ENCODE assay signal across 10 cellular contexts in the genomic region with DNA sequence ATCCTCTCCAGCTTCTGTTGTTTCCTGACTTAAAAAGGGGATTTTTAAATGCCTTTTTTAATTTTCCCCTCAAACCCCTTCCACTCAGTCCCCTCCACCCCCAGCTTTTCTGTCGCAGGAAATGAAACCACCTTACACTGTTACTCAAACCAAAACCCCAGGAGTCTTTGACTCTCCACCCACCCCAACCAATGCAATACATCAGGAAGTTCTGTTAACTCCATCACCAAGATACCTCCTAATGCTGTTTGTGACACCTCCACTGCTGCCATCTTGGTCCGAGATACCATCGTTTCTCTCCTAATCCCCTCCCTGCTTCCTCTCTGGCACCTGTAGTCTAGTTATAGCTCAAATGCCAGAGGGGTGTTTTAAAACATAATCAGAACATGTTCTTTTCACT. TPM values are rescaled to one million over a fixed set of nuclear protein-coding genes. Genes with fewer than 3 reads are reported as not detected.
DNase-seq lines count a peak whose midpoint lies in the region; ATAC-seq and TF ChIP-seq lines count a peak whose summit lies in the region.
"Had no signal": no experiment of that assay in that cellular context is flagged by ENCODE, and none has a peak within 500 bp of the region (broad histone marks: within the 10 kb centered on the region; RNA-seq: fewer than 3 reads in every experiment).

No MANE protein-coding gene starts in this region.

- no peak overlapping the region for H3K4ac ChIP-seq in trophoblast cell (ENCODE audit: low read depth, low read length)

- intact Hi-C loops in esophagus muscularis mucosa (cut with DNase I): no loop called here
- intact Hi-C loops in esophagus squamous epithelium (cut with DNase I): no loop called here

- H3K79me2 ChIP-seq in trophoblast cell (ENCODE audit: control insufficient read depth, insufficient read depth, low read length, poor library complexity): no peaks in the 10 kb centered on the region

- no peak overlapping the region for H3K4me2 ChIP-seq in trophoblast cell (ENCODE audit: low read length)

- TF ChIP-seq POLR2A in GM18505 (IDR thresholded peaks at IDR 0.05; ENCODE audit: borderline replicate concordance, extremely low read depth, insufficient read depth, insufficient read length): no peak
- no peak for TF ChIP-seq POLR2A in esophagus muscularis mucosa (IDR thresholded peaks at IDR 0.05; ENCODE audit: low read depth)
- no peak for TF ChIP-seq POLR2A in esophagus squamous epithelium (IDR thresholded peaks at IDR 0.05)

- H3K79me1 ChIP-seq in trophoblast cell (ENCODE audit: low read length): peaks cover 2% of the 10 kb centered on the region

- H2BK12ac ChIP-seq in trophoblast cell (ENCODE audit: low read length): no peak overlapping the region

- no peak overlapping the region for H2AFZ ChIP-seq in trophoblast cell (ENCODE audit: insufficient read depth, low read length, poor library complexity)

- H3K27ac ChIP-seq in esophagus muscularis mucosa (replicated peaks in 1 of 4) (no peak overlapping the region), caudate nucleus (ENCODE audit: low read depth, low read length) (no peak overlapping the region), esophagus squamous epithelium (no peak overlapping the region), trophoblast cell (ENCODE audit: low read depth, low read length) (no peak overlapping the region)
- H3K27ac ChIP-seq: cardiac muscle cell had no signal

- no peak overlapping the region for H2BK5ac ChIP-seq in trophoblast cell (ENCODE audit: low read depth, low read length, poor library complexity)

- WGBS in esophagus muscularis mucosa: 70% methylated on average over 3 of the region's 3 CpGs
- 70 to 79% methylated on average over 3 of the region's 3 CpGs for WGBS in esophagus squamous epithelium, 2 donors
- no CpG with 5 or more reads among the region's 3 CpGs for WGBS in trophoblast cell (ENCODE audit: extremely low coverage, insufficient coverage, insufficient read length)

- no peak overlapping the region for H3K23ac ChIP-seq in trophoblast cell (ENCODE audit: low read length)

- H3K14ac ChIP-seq in trophoblast cell (ENCODE audit: low read length): no peak overlapping the region

- no peak overlapping the region for H2AK5ac ChIP-seq in trophoblast cell (ENCODE audit: low read length)

- no peak overlapping the region for H2BK120ac ChIP-seq in trophoblast cell (ENCODE audit: insufficient read depth, low read length, poor library complexity)

- TF ChIP-seq CTCF in esophagus muscularis mucosa (IDR thresholded peaks at IDR 0.05) (no peak), esophagus squamous epithelium (IDR thresholded peaks at IDR 0.05) (no peak)

- peak; percentile 97 for ATAC-seq in GM18505 (IDR thresholded peaks at IDR 0.05; ENCODE audit: unreplicated experiment)
- ATAC-seq in GM21390 (IDR thresholded peaks at IDR 0.05; ENCODE audit: unreplicated experiment): peak; percentile 96
- ATAC-seq in HG03442 (IDR thresholded peaks at IDR 0.05; ENCODE audit: unreplicated experiment): peak; percentile 97
- ATAC-seq: right cardiac atrium had no signal

- H4K91ac ChIP-seq in trophoblast cell (ENCODE audit: low read depth, low read length): no peak overlapping the region

- TF ChIP-seq EP300 in esophagus muscularis mucosa (IDR thresholded peaks at IDR 0.05): no peak

- H4K8ac ChIP-seq in trophoblast cell (ENCODE audit: low read depth, low read length): no peak overlapping the region

- peak; percentile 55 for DNase-seq in esophagus muscularis mucosa (ENCODE audit: extremely low spot score)
- DNase-seq in globus pallidus (ENCODE audit: low spot score): no peak
- DNase-seq in caudate nucleus (lab: John Stamatoyannopoulos, UW): no peak
- DNase-seq in esophagus squamous epithelium (lab: John Stamatoyannopoulos, UW): no peak
- no peak for DNase-seq in trophoblast cell
- DNase-seq: right cardiac atrium had no signal

- H3K36me3 ChIP-seq in esophagus muscularis mucosa (no peaks in the 10 kb centered on the region), esophagus squamous epithelium (no peaks in the 10 kb centered on the region), trophoblast cell (ENCODE audit: control insufficient read depth in 1 of 2, insufficient read depth in 2 of 2, low read length in 2 of 2) (peaks cover 0 to 2% of the 10 kb centered on the region in 2 experiments)
- H3K36me3 ChIP-seq: cardiac muscle cell had no signal

- H3K4me3 ChIP-seq in esophagus muscularis mucosa (no peak overlapping the region), esophagus squamous epithelium (no peak overlapping the region), trophoblast cell (ENCODE audit: low read depth, low read length) (no peak overlapping the region)
- H3K4me3 ChIP-seq: cardiac muscle cell had no signal

- no peak overlapping the region for H4K12ac ChIP-seq in trophoblast cell (ENCODE audit: low read depth, low read length)

- H3K9me3 ChIP-seq in esophagus muscularis mucosa (no peaks in the 10 kb centered on the region), esophagus squamous epithelium (no peaks in the 10 kb centered on the region), trophoblast cell (ENCODE audit: insufficient read depth, low read depth, low read length) (peaks cover 9% of the 10 kb centered on the region)

- H3K27me3 ChIP-seq in esophagus muscularis mucosa: no peaks in the 10 kb centered on the region
- no peaks in the 10 kb centered on the region for H3K27me3 ChIP-seq in esophagus squamous epithelium
- H3K27me3 ChIP-seq in trophoblast cell (ENCODE audit: insufficient read depth, low read length): no peaks in the 10 kb centered on the region
- H3K27me3 ChIP-seq: cardiac muscle cell had no signal

- no peak overlapping the region for H3K18ac ChIP-seq in trophoblast cell (ENCODE audit: low read length)

- H3K9ac ChIP-seq in trophoblast cell (ENCODE audit: low read length): no peak overlapping the region

- H3K4me1 ChIP-seq in esophagus muscularis mucosa (peaks cover 0 to 10% (median 6%) of the 10 kb centered on the region in 4 donors), esophagus squamous epithelium (peaks cover 3 to 25% (median 9%) of the 10 kb centered on the region in 3 donors), trophoblast cell (ENCODE audit: control insufficient read depth in 1 of 2, insufficient read depth in 2 of 2, low read length in 2 of 2) (peaks cover 2 to 5% of the 10 kb centered on the region in 2 experiments)

RNA-seq across cellular contexts. Expression of a gene that starts 25.4 kb away (rescaled TPM):
- total RNA-seq in esophagus muscularis mucosa: 10 to 100 TPM; 30.2 to 51.9 (median 35.0) TPM
- total RNA-seq in esophagus squamous epithelium: 10 to 100 TPM; 10.9 to 35.5 (median 20.6) TPM
- polyA plus RNA-seq in trophoblast cell (2013): 133 and 138 TPM in 2 replicates
